Comparison of ENCODE assay signal across 19 cellular contexts in the genomic region with DNA sequence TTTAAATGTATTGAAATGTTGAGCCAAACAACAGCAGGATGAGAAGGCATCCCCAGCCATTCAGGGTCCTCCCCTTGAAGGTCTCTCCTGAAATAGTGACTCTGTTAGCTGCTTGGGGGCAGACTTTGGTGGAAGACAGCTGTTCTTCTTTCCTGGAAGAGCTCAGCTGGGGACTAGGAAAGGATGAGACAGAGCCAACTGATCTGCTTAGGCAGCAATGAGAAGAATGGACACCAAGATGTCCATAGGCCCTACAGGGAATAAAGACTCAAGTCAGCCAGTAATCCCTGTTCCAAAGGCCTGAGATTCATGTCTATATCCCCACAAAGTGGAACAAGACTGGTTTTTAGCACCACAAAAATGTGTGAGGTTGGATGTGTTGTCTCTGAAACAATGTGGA.
"Had no signal": no experiment of that assay in that cellular context is flagged by ENCODE, and none has a peak within 500 bp of the region (broad histone marks: within the 10 kb centered on the region; RNA-seq: fewer than 3 reads in every experiment).

No MANE protein-coding gene starts in this region.

- H3K27ac ChIP-seq: heart left ventricle, neural progenitor cell, ovary, right lobe of liver, stomach had no signal

- H3K4me1 ChIP-seq: right lobe of liver, stomach had no signal

- H3K4me3 ChIP-seq: dorsolateral prefrontal cortex, heart left ventricle, neural progenitor cell, ovary, right lobe of liver, skin epidermis, stomach had no signal

- H3K36me3 ChIP-seq: heart left ventricle, neural progenitor cell, ovary, right lobe of liver, stomach had no signal

- DNase-seq: cortex of kidney; dorsolateral prefrontal cortex; effector memory CD4-positive, alpha-beta T cell; heart left ventricle; hippocampal formation; left colon; natural killer cell; nucleus accumbens; ovary; right lobe of liver; stimulated activated CD4-positive, alpha-beta T cell treated with anti-CD3 and anti-CD28 coated beads, Interleukin-12 subunit alpha, Interleukin-12 subunit beta, amount 100 ng/mL, for 4 hours; stimulated activated naive CD4-positive, alpha-beta T cell; stomach; substantia nigra; trophoblast cell had no signal

- FAIRE-seq: frontal cortex had no signal

- H3K9me3 ChIP-seq: heart left ventricle, ovary, right lobe of liver, stomach had no signal

- ATAC-seq: esophagus mucosa, left colon, natural killer cell, right lobe of liver had no signal

- H3K27me3 ChIP-seq: dorsolateral prefrontal cortex, neural progenitor cell, ovary, right lobe of liver had no signal
